ENCODE assay signal across 17 cellular contexts in genomic region chr19:18738961-18739690, GRCh38. TPM values are rescaled to one million over a fixed set of nuclear protein-coding genes. Genes with fewer than 3 reads are reported as not detected.
DNase-seq lines count a peak whose midpoint lies in the region; ATAC-seq, FAIRE-seq and TF ChIP-seq lines count a peak whose summit lies in the region.
"Had no signal": no experiment of that assay in that cellular context is flagged by ENCODE, and none has a peak within 500 bp of the region (broad histone marks: within the 10 kb centered on the region; RNA-seq: fewer than 3 reads in every experiment).

No MANE protein-coding gene starts in this region.

- intact Hi-C loops in kidney (cut with DNase I) = no loop called here

- H4K20me1 ChIP-seq in BLaER1 = 0 out of 2 replicates have a peak, but pooled peaks cover 24% of the 10 kb centered on the region
- H4K20me1 ChIP-seq in BLaER1 treated with 17β-estradiol and CSF1 and Interleukin-3, amounts not matched to agents 10 nM and 100 nM = peaks cover 48 to 100% (median 99%) of the 10 kb centered on the region in 11 experiments; a peak in 21 of 22 replicates
- no peaks in the 10 kb centered on the region; the same call in 1 of the 2 replicates for H4K20me1 ChIP-seq in GM23338 (replicated peaks; ENCODE audit: insufficient read depth)

- H3K9ac ChIP-seq in BLaER1 (no peak overlapping the region), kidney (ENCODE audit: low read length in 2 of 2) (no peak overlapping the region)
- no peak overlapping the region for H3K9ac ChIP-seq in BLaER1 treated with 17β-estradiol and CSF1 and Interleukin-3, amounts not matched to agents 10 nM and 100 nM

- TF ChIP-seq CTCF in VCaP (conservative IDR thresholded peaks at IDR 0.05) (no peak), kidney (IDR thresholded peaks at IDR 0.05; ENCODE audit: borderline replicate concordance, extremely low read depth, insufficient read depth) (no peak), GM23338 (conservative IDR thresholded peaks at IDR 0.05; ENCODE audit: low read depth in 2 of 2) (no peak)

- no peak overlapping the region for H2AFZ ChIP-seq in GM23338

- H3K4me1 Mint-ChIP-seq in GM23338 = no peaks in the 10 kb centered on the region

- H3K36me3 ChIP-seq in BLaER1 (peaks cover 13% of the 10 kb centered on the region; the same call in 1 of the 2 replicates), kidney (ENCODE audit: control insufficient read depth in 1 of 2, insufficient read depth in 2 of 2, low read length in 2 of 2) (no peaks in the 10 kb centered on the region), GM23338 (ENCODE audit: insufficient read depth) (no peaks in the 10 kb centered on the region)
- H3K36me3 ChIP-seq in BLaER1 treated with 17β-estradiol and CSF1 and Interleukin-3, amounts not matched to agents 10 nM and 100 nM = peaks cover 0 to 21% (median 4%) of the 10 kb centered on the region in 11 experiments; a peak in 4 of 22 replicates
- H3K36me3 ChIP-seq: HAP-1 had no signal

- H3K9me3 Mint-ChIP-seq in GM23338 = no peaks in the 10 kb centered on the region
- H3K9me3 Mint-ChIP-seq: HFFc6 had no signal

- no peaks in the 10 kb centered on the region for H3K36me3 Mint-ChIP-seq in GM23338 (ENCODE audit: low read depth)
- H3K36me3 Mint-ChIP-seq: CD4-positive, CD25-positive, alpha-beta regulatory T cell had no signal

- no peak overlapping the region for H3K4me3 ChIP-seq in BLaER1
- H3K4me3 ChIP-seq in BLaER1 treated with 17β-estradiol and CSF1 and Interleukin-3, amounts not matched to agents 10 nM and 100 nM = no peak overlapping the region
- H3K4me3 ChIP-seq in kidney (ENCODE audit: low read length in 2 of 2) = no peak overlapping the region
- H3K4me3 ChIP-seq in GM23338 = no peak overlapping the region
- H3K4me3 ChIP-seq: A549, GM12878, HAP-1 had no signal

- ATAC-seq in GM23338 (no peak), HG03108 (IDR thresholded peaks at IDR 0.05; ENCODE audit: unreplicated experiment) (no peak)
- ATAC-seq: A549, GM12878 had no signal

- H3F3A ChIP-seq in GM23338 (replicated peaks; ENCODE audit: low read depth) = no peaks in the 10 kb centered on the region

- no peaks in the 10 kb centered on the region for H3K9me3 ChIP-seq in BLaER1
- no peaks in the 10 kb centered on the region for H3K9me3 ChIP-seq in BLaER1 treated with 17β-estradiol and CSF1 and Interleukin-3, amounts not matched to agents 10 nM and 100 nM (replicated peaks in 1 of 11)
- no peaks in the 10 kb centered on the region for H3K9me3 ChIP-seq in kidney (ENCODE audit: control insufficient read depth in 1 of 2, low read length in 2 of 2)
- H3K9me3 ChIP-seq: A549, HAP-1 had no signal

- no peak for FAIRE-seq in kidney (lab: Jason Lieb, UNC)
- FAIRE-seq: A549, GM12878, HTR-8/SVneo had no signal

- no peaks in the 10 kb centered on the region for H3K79me2 ChIP-seq in GM23338 (replicated peaks; ENCODE audit: insufficient read depth)

- no peak overlapping the region for H3K4me3 Mint-ChIP-seq in GM23338
- H3K4me3 Mint-ChIP-seq: CD4-positive, CD25-positive, alpha-beta regulatory T cell; HFFc6 had no signal

- H3K4me1 ChIP-seq in BLaER1 (peaks cover 92% of the 10 kb centered on the region), kidney (ENCODE audit: control insufficient read depth in 1 of 2, insufficient read depth in 1 of 2, low read depth in 1 of 2, low read length in 2 of 2) (peaks cover 32 to 56% of the 10 kb centered on the region in 2 donors), GM23338 (ENCODE audit: insufficient read depth) (no peaks in the 10 kb centered on the region)
- H3K4me1 ChIP-seq in BLaER1 treated with 17β-estradiol and CSF1 and Interleukin-3, amounts not matched to agents 10 nM and 100 nM = peaks cover 13 to 93% (median 75%) of the 10 kb centered on the region in 10 experiments
- H3K4me1 ChIP-seq: HAP-1 had no signal

- H3K27ac Mint-ChIP-seq in GM23338 = no peak overlapping the region
- H3K27ac Mint-ChIP-seq: CD4-positive, CD25-positive, alpha-beta regulatory T cell; HFFc6 had no signal

- H3K27me3 ChIP-seq in BLaER1 = no peaks in the 10 kb centered on the region
- H3K27me3 ChIP-seq in BLaER1 treated with 17β-estradiol and CSF1 and Interleukin-3, amounts not matched to agents 10 nM and 100 nM = no peaks in the 10 kb centered on the region
- H3K27me3 ChIP-seq in GM23338 (ENCODE audit: insufficient read depth) = no peaks in the 10 kb centered on the region

- H3K27ac ChIP-seq in BLaER1 (peak overlapping the region; percentile 29; the same call in 1 of the 2 replicates), VCaP (peak overlapping the region; percentile 93), kidney (ENCODE audit: low read depth in 2 of 2, low read length in 2 of 2) (peak overlapping the region in 1 of 2 donors; percentile 15), GM23338 (ENCODE audit: low read depth) (no peak overlapping the region)
- H3K27ac ChIP-seq in BLaER1 treated with 17β-estradiol and CSF1 and Interleukin-3, amounts not matched to agents 10 nM and 100 nM = no peak overlapping the region
- H3K27ac ChIP-seq: A549 had no signal

- DNase-seq in kidney (peak; percentile 56), GM23338 (ENCODE audit: low spot score) (no peak)
- DNase-seq in stimulated activated CD4-positive, alpha-beta T cell treated with anti-CD3 and anti-CD28 coated beads, Interleukin-4, amount 100 ng/mL, for 24 hours = no peak
- DNase-seq: Calu3; CD4-positive, CD25-positive, alpha-beta regulatory T cell; DMS 273 treated with DMSO at 0.1 percent for 48 hours; DMS79; GOT3; HFFc6 had no signal

- H3K9me2 ChIP-seq in GM23338 (ENCODE audit: insufficient read depth) = no peaks in the 10 kb centered on the region

- H3K4me2 ChIP-seq in BLaER1 (peak overlapping the region; percentile 66), GM23338 (no peak overlapping the region)
- H3K4me2 ChIP-seq in BLaER1 treated with 17β-estradiol and CSF1 and Interleukin-3, amounts not matched to agents 10 nM and 100 nM = peak overlapping the region in 8 of 11 experiments; percentile 2 to 94 (median 76); a peak in 12 of 22 replicates
- H3K4me2 ChIP-seq: A549 had no signal

- peaks cover 3% of the 10 kb centered on the region for H3K27me3 Mint-ChIP-seq in GM23338 (ENCODE audit: insufficient read depth, low read depth, poor library complexity)
- H3K27me3 Mint-ChIP-seq: CD4-positive, CD25-positive, alpha-beta regulatory T cell had no signal

TF ChIP-seq in GM23338, 12 proteins besides CTCF, POLR2A, EP300 and RAD21 (continues in another document):
- TF ChIP-seq JUNB (IDR thresholded peaks at IDR 0.05; ENCODE audit: unreplicated experiment) (no peak), POLR2AphosphoS5 (IDR thresholded peaks at IDR 0.05; ENCODE audit: low read depth) (no peak), NANOG (IDR thresholded peaks at IDR 0.05; ENCODE audit: borderline replicate concordance) (no peak), ZNF114 (CRISPR knock-in tag; IDR thresholded peaks at IDR 0.05) (no peak), STAT1 (IDR thresholded peaks at IDR 0.05; ENCODE audit: unreplicated experiment) (no peak), CREB1 (CRISPR knock-in tag; IDR thresholded peaks at IDR 0.05; ENCODE audit: low read depth) (no peak), REST (IDR thresholded peaks at IDR 0.05; ENCODE audit: unreplicated experiment) (no peak), EZH2 (IDR thresholded peaks at IDR 0.05; ENCODE audit: low read depth, unreplicated experiment) (no peak)
- TF ChIP-seq, protein P1, sequence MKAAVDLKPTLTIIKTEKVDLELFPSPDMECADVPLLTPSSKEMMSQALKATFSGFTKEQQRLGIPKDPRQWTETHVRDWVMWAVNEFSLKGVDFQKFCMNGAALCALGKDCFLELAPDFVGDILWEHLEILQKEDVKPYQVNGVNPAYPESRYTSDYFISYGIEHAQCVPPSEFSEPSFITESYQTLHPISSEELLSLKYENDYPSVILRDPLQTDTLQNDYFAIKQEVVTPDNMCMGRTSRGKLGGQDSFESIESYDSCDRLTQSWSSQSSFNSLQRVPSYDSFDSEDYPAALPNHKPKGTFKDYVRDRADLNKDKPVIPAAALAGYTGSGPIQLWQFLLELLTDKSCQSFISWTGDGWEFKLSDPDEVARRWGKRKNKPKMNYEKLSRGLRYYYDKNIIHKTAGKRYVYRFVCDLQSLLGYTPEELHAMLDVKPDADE (IDR thresholded peaks at IDR 0.05) = no peak

RNA-seq across cellular contexts. Expression of gene COMP, which starts 52.0 kb away (rescaled TPM):
- 33.2 TPM for total RNA-seq in kidney
- 1.8 TPM for polyA plus RNA-seq in kidney (ENCODE audit: insufficient read depth, low read depth, low replicate concordance)
- 0.63 TPM in 1 of 2 replicates, not detected in the other for total RNA-seq in GM23338 (2014; rRNA removed; shearing (Covaris generic))
- polyA plus RNA-seq in GM23338 (2016; fragmentation: Nextera tagmentation; extraction: Ambion mirVana) = 0.31 and 0.58 TPM in 2 replicates
- total RNA-seq: Calu3; CD4-positive, CD25-positive, alpha-beta regulatory T cell; GM12878 had no signal
- polyA plus RNA-seq: A549; CD4-positive, CD25-positive, alpha-beta regulatory T cell had no signal

RNA-seq across cellular contexts. Expression of gene CRTC1, which starts 55.6 kb away (rescaled TPM):
- 26.8 TPM for total RNA-seq in kidney
- polyA plus RNA-seq in kidney (ENCODE audit: insufficient read depth, low read depth, low replicate concordance) (10.9 TPM), GM23338 (2016; fragmentation: Nextera tagmentation; extraction: Ambion mirVana) (6.7 and 8.4 TPM in 2 replicates)
- 5.4 and 7.1 TPM in 2 replicates for total RNA-seq in GM23338 (2014; rRNA removed; shearing (Covaris generic))

Comparison
In these comparisons a context has a peak if more than half of its experiments do, and no peak if none do; other contexts are left out.
1. H3K27ac ChIP-seq: peak in BLaER1 (single experiment) and VCaP (single experiment); none in BLaER1 treated with 17β-estradiol and CSF1 and Interleukin-3, amounts not matched to agents 10 nM and 100 nM (0 of 11) and GM23338 (single experiment).
2. RNA of gene COMP, which starts 52.0 kb away (total RNA-seq): 33.2 TPM in kidney (single experiment); 0.63 TPM in GM23338; every median in the first group is over 10 times any median in the second.